In the genomic region with DNA sequence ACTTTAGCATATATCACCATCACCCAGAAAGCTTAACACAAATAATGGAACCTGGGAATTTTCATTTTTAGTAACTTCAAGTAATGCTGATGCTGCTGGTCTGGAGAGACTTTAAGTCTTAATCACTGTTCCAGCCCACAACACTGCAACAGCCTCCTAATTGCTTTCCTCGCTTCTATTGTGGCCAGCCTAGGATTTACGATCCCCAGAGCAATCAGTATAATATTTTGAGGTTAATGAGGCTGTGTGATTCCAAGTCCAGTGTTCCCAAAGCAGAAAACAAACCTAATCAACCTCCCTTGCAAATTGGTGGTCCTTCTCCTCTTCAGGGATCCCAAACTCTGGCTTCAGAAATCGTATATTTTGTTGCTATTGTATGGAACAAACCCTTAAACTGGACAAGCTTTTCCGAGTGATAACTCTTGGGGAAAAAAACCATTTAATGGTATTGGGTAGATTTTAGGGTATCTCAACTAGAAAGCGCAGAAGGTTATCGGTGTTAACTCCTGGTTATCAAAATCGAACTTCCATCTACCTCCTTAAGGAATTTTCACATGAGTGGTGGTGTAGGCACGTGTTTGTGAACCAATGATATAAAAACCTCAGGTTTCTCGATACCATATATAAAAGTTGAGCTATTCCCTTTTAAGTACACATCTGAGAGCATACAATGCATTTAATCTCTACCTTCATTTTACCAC, we compare ENCODE assay signal across 1 cellular context.
TF ChIP-seq lines count a peak whose summit lies in the region.

No MANE protein-coding gene starts in this region.

TF ChIP-seq in K562, 482 proteins besides CTCF, POLR2A, EP300 and RAD21 (continued from another document and continues in another):
- TF ChIP-seq HMGN3 (IDR thresholded peaks at IDR 0.05; ENCODE audit: borderline replicate concordance, extremely low read depth, insufficient read length, low read depth, low read length) (no peak), GTF2E2 (tag; IDR thresholded peaks at IDR 0.05) (0 out of 2 replicates have a peak, but pooled peaks have one; percentile 10), SAFB (IDR thresholded peaks at IDR 0.05; ENCODE audit: borderline replicate concordance, low read depth, low read length) (no peak), MAFF (IDR thresholded peaks at IDR 0.05; ENCODE audit: low read length) (0 out of 2 replicates have a peak, but pooled peaks have one; percentile 1), MYNN (IDR thresholded peaks at IDR 0.05) (no peak), MYNN (CRISPR knock-in tag; IDR thresholded peaks at IDR 0.05) (no peak), U2AF1 (optimal IDR thresholded peaks at IDR 0.05; ENCODE audit: low read depth, low read length) (no peak), TGIF2 (CRISPR knock-in tag; IDR thresholded peaks at IDR 0.05) (no peak), NR2C1 (IDR thresholded peaks at IDR 0.05) (no peak), NR2C1 (tag; IDR thresholded peaks at IDR 0.05) (no peak), ZNF3 (CRISPR knock-in tag; IDR thresholded peaks at IDR 0.05) (no peak), BRD4 (IDR thresholded peaks at IDR 0.05) (no peak), HEY1 (CRISPR knock-in tag; IDR thresholded peaks at IDR 0.05; ENCODE audit: borderline replicate concordance) (no peak), BRD9 (IDR thresholded peaks at IDR 0.05; ENCODE audit: low read depth, partially characterized antibody) (no peak), LCOR (CRISPR knock-in tag; IDR thresholded peaks at IDR 0.05) (no peak), DIDO1 (tag; IDR thresholded peaks at IDR 0.05; ENCODE audit: low read depth) (no peak), MTA2 (IDR thresholded peaks at IDR 0.05; ENCODE audit: low read depth) (no peak), ELF2 (CRISPR knock-in tag; IDR thresholded peaks at IDR 0.05) (peak; percentile 39; the same call in 1 of the 2 replicates), ZNF133 (CRISPR knock-in tag; IDR thresholded peaks at IDR 0.05) (no peak), CSDE1 (IDR thresholded peaks at IDR 0.05) (no peak), FOXK2 (conservative IDR thresholded peaks at IDR 0.05 in 1 of 2, IDR thresholded peaks at IDR 0.05 in 1 of 2; ENCODE audit: low read depth in 2 of 2) (no peak), ZNF778 (CRISPR knock-in tag; IDR thresholded peaks at IDR 0.05) (no peak), ZNF551 (CRISPR knock-in tag; IDR thresholded peaks at IDR 0.05) (no peak), JUND (IDR thresholded peaks at IDR 0.05; ENCODE audit: borderline replicate concordance, low read depth, low read length) (no peak), JUND (tag; IDR thresholded peaks at IDR 0.05; ENCODE audit: borderline replicate concordance, low read depth, low read length) (no peak), POLR2B (IDR thresholded peaks at IDR 0.05; ENCODE audit: low read depth, partially characterized antibody) (no peak), POLR2AphosphoS5 (IDR thresholded peaks at IDR 0.05; ENCODE audit: control insufficient read depth, insufficient read depth, low read depth, low read length) (peak; percentile 54), NFIX (CRISPR knock-in tag; IDR thresholded peaks at IDR 0.05; ENCODE audit: low read depth) (no peak), GABPA (tag; conservative IDR thresholded peaks at IDR 0.05; ENCODE audit: low read depth) (peak; percentile 18; the same call in 1 of the 2 replicates), GTF2F1 (IDR thresholded peaks at IDR 0.05; ENCODE audit: low read depth, low read length) (no peak), ZNF644 (tag; IDR thresholded peaks at IDR 0.05; ENCODE audit: low read depth) (no peak), CBX3 (IDR thresholded peaks at IDR 0.05; ENCODE audit: borderline replicate concordance in 1 of 2, low read length in 2 of 2) (no peak), ZNF444 (CRISPR knock-in tag; IDR thresholded peaks at IDR 0.05) (no peak), PYGO2 (tag; IDR thresholded peaks at IDR 0.05) (no peak), ZNF431 (CRISPR knock-in tag; IDR thresholded peaks at IDR 0.05) (no peak), BHLHE40 (IDR thresholded peaks at IDR 0.05; ENCODE audit: low read length) (peak; percentile 29; the same call in 1 of the 2 replicates), SIN3A (IDR thresholded peaks at IDR 0.05; ENCODE audit: borderline replicate concordance in 2 of 2, control insufficient read depth in 1 of 2, low read depth in 2 of 2, low read length in 2 of 2) (0 out of 4 replicates have a peak, but pooled peaks of 1 of the 2 experiments have one; percentile 22), NCOA6 (IDR thresholded peaks at IDR 0.05) (no peak)
- TF ChIP-seq, protein P1, sequence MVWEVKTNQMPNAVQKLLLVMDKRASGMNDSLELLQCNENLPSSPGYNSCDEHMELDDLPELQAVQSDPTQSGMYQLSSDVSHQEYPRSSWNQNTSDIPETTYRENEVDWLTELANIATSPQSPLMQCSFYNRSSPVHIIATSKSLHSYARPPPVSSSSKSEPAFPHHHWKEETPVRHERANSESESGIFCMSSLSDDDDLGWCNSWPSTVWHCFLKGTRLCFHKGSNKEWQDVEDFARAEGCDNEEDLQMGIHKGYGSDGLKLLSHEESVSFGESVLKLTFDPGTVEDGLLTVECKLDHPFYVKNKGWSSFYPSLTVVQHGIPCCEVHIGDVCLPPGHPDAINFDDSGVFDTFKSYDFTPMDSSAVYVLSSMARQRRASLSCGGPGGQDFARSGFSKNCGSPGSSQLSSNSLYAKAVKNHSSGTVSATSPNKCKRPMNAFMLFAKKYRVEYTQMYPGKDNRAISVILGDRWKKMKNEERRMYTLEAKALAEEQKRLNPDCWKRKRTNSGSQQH (CRISPR knock-in tag; IDR thresholded peaks at IDR 0.05): no peak
- TF ChIP-seq, protein P2, sequence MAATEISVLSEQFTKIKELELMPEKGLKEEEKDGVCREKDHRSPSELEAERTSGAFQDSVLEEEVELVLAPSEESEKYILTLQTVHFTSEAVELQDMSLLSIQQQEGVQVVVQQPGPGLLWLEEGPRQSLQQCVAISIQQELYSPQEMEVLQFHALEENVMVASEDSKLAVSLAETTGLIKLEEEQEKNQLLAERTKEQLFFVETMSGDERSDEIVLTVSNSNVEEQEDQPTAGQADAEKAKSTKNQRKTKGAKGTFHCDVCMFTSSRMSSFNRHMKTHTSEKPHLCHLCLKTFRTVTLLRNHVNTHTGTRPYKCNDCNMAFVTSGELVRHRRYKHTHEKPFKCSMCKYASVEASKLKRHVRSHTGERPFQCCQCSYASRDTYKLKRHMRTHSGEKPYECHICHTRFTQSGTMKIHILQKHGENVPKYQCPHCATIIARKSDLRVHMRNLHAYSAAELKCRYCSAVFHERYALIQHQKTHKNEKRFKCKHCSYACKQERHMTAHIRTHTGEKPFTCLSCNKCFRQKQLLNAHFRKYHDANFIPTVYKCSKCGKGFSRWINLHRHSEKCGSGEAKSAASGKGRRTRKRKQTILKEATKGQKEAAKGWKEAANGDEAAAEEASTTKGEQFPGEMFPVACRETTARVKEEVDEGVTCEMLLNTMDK (IDR thresholded peaks at IDR 0.05; ENCODE audit: borderline replicate concordance, insufficient read depth, low read depth, low read length, poor library complexity, severe bottlenecking): no peak
- TF ChIP-seq, protein P3, sequence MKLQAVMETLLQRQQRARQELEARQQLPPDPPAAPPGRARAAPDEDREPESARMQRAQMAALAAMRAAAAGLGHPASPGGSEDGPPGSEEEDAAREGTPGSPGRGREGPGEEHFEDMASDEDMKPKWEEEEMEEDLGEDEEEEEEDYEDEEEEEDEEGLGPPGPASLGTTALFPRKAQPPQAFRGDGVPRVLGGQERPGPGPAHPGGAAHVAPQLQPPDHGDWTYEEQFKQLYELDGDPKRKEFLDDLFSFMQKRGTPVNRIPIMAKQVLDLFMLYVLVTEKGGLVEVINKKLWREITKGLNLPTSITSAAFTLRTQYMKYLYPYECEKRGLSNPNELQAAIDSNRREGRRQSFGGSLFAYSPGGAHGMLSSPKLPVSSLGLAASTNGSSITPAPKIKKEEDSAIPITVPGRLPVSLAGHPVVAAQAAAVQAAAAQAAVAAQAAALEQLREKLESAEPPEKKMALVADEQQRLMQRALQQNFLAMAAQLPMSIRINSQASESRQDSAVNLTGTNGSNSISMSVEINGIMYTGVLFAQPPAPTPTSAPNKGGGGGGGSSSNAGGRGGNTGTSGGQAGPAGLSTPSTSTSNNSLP (IDR thresholded peaks at IDR 0.05; ENCODE audit: borderline replicate concordance, low read depth, low read length): 0 out of 2 replicates have a peak, but pooled peaks have one; percentile 15
- TF ChIP-seq, protein P4, sequence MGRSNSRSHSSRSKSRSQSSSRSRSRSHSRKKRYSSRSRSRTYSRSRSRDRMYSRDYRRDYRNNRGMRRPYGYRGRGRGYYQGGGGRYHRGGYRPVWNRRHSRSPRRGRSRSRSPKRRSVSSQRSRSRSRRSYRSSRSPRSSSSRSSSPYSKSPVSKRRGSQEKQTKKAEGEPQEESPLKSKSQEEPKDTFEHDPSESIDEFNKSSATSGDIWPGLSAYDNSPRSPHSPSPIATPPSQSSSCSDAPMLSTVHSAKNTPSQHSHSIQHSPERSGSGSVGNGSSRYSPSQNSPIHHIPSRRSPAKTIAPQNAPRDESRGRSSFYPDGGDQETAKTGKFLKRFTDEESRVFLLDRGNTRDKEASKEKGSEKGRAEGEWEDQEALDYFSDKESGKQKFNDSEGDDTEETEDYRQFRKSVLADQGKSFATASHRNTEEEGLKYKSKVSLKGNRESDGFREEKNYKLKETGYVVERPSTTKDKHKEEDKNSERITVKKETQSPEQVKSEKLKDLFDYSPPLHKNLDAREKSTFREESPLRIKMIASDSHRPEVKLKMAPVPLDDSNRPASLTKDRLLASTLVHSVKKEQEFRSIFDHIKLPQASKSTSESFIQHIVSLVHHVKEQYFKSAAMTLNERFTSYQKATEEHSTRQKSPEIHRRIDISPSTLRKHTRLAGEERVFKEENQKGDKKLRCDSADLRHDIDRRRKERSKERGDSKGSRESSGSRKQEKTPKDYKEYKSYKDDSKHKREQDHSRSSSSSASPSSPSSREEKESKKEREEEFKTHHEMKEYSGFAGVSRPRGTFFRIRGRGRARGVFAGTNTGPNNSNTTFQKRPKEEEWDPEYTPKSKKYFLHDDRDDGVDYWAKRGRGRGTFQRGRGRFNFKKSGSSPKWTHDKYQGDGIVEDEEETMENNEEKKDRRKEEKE (IDR thresholded peaks at IDR 0.05; ENCODE audit: borderline replicate concordance in 1 of 2, control insufficient read depth in 1 of 2, low read depth in 2 of 2, low read length in 1 of 2): 0 out of 4 replicates have a peak, but pooled peaks of 1 of the 2 experiments have one; percentile 81
- TF ChIP-seq, protein P5, sequence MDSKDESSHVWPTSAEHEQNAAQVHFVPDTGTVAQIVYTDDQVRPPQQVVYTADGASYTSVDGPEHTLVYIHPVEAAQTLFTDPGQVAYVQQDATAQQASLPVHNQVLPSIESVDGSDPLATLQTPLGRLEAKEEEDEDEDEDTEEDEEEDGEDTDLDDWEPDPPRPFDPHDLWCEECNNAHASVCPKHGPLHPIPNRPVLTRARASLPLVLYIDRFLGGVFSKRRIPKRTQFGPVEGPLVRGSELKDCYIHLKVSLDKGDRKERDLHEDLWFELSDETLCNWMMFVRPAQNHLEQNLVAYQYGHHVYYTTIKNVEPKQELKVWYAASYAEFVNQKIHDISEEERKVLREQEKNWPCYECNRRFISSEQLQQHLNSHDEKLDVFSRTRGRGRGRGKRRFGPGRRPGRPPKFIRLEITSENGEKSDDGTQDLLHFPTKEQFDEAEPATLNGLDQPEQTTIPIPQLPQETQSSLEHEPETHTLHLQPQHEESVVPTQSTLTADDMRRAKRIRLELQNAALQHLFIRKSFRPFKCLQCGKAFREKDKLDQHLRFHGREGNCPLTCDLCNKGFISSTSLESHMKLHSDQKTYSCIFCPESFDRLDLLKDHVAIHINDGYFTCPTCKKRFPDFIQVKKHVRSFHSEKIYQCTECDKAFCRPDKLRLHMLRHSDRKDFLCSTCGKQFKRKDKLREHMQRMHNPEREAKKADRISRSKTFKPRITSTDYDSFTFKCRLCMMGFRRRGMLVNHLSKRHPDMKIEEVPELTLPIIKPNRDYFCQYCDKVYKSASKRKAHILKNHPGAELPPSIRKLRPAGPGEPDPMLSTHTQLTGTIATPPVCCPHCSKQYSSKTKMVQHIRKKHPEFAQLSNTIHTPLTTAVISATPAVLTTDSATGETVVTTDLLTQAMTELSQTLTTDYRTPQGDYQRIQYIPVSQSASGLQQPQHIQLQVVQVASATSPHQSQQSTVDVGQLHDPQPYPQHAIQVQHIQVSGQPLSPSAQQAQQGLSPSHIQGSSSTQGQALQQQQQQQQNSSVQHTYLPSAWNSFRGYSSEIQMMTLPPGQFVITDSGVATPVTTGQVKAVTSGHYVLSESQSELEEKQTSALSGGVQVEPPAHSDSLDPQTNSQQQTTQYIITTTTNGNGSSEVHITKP (IDR thresholded peaks at IDR 0.05; ENCODE audit: partially characterized antibody): no peak
- TF ChIP-seq, protein P6, sequence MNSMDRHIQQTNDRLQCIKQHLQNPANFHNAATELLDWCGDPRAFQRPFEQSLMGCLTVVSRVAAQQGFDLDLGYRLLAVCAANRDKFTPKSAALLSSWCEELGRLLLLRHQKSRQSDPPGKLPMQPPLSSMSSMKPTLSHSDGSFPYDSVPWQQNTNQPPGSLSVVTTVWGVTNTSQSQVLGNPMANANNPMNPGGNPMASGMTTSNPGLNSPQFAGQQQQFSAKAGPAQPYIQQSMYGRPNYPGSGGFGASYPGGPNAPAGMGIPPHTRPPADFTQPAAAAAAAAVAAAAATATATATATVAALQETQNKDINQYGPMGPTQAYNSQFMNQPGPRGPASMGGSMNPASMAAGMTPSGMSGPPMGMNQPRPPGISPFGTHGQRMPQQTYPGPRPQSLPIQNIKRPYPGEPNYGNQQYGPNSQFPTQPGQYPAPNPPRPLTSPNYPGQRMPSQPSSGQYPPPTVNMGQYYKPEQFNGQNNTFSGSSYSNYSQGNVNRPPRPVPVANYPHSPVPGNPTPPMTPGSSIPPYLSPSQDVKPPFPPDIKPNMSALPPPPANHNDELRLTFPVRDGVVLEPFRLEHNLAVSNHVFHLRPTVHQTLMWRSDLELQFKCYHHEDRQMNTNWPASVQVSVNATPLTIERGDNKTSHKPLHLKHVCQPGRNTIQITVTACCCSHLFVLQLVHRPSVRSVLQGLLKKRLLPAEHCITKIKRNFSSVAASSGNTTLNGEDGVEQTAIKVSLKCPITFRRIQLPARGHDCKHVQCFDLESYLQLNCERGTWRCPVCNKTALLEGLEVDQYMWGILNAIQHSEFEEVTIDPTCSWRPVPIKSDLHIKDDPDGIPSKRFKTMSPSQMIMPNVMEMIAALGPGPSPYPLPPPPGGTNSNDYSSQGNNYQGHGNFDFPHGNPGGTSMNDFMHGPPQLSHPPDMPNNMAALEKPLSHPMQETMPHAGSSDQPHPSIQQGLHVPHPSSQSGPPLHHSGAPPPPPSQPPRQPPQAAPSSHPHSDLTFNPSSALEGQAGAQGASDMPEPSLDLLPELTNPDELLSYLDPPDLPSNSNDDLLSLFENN (IDR thresholded peaks at IDR 0.05; ENCODE audit: low read depth in 2 of 2, low read length in 2 of 2): no peak
- TF ChIP-seq, protein P7, sequence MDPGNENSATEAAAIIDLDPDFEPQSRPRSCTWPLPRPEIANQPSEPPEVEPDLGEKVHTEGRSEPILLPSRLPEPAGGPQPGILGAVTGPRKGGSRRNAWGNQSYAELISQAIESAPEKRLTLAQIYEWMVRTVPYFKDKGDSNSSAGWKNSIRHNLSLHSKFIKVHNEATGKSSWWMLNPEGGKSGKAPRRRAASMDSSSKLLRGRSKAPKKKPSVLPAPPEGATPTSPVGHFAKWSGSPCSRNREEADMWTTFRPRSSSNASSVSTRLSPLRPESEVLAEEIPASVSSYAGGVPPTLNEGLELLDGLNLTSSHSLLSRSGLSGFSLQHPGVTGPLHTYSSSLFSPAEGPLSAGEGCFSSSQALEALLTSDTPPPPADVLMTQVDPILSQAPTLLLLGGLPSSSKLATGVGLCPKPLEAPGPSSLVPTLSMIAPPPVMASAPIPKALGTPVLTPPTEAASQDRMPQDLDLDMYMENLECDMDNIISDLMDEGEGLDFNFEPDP (CRISPR knock-in tag; IDR thresholded peaks at IDR 0.05): no peak
- TF ChIP-seq, protein P8, sequence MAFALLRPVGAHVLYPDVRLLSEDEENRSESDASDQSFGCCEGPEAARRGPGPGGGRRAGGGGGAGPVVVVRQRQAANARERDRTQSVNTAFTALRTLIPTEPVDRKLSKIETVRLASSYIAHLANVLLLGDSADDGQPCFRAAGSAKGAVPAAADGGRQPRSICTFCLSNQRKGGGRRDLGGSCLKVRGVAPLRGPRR (CRISPR knock-in tag; IDR thresholded peaks at IDR 0.05): no peak
